ENCODE assay signal across 35 cellular contexts in genomic region chr1:169149555-169150286, GRCh38.
"Had no signal": no experiment of that assay in that cellular context is flagged by ENCODE, and none has a peak within 500 bp of the region (broad histone marks: within the 10 kb centered on the region; RNA-seq: fewer than 3 reads in every experiment).

No MANE protein-coding gene starts in this region.

- H3K36me3 ChIP-seq: adrenal gland, ascending aorta, cardiac muscle cell, gastroesophageal sphincter, pancreas, prostate gland, sigmoid colon, thyroid gland, upper lobe of left lung, vagina, WERI-Rb-1 had no signal

- H3K27me3 ChIP-seq: adrenal gland, ascending aorta, cardiac muscle cell, gastroesophageal sphincter, pancreas, sigmoid colon, stomach, thyroid gland, upper lobe of left lung, vagina had no signal

- H3K4me3 Mint-ChIP-seq: activated naive CD8-positive, alpha-beta T cell; brain; effector memory CD8-positive, alpha-beta T cell; naive thymus-derived CD4-positive, alpha-beta T cell; neural crest cell; stimulated activated naive B cell treated with anti-CD40 and anti-IgM and Interleukin-4, amounts not matched to agents 10 μg/mL and 1 μg/mL and 100 μg/mL, for 72 hours had no signal

- H3K4me2 ChIP-seq: smooth muscle cell had no signal

- H3K4me1 ChIP-seq: ascending aorta, gastroesophageal sphincter, prostate gland, thyroid gland, upper lobe of left lung, vagina had no signal

- DNase-seq: activated CD4-positive, alpha-beta T cell treated with anti-CD3 and anti-CD28 coated beads for 48 hours; activated CD4-positive, alpha-beta T cell treated with anti-CD3 and anti-CD28 coated beads, Interleukin-2, amount 50 U/mL, for 48 hours; activated CD8-positive, alpha-beta memory T cell treated with anti-CD3 and anti-CD28 coated beads for 24 hours; activated effector memory CD4-positive, alpha-beta T cell treated with Interleukin-2 at 50 U/mL for 16 hours; activated naive CD4-positive, alpha-beta T cell treated with Interleukin-2 at 50 U/mL for 16 hours; adrenal gland; cerebellar nuclear complex; effector memory CD8-positive, alpha-beta T cell; erythroblast; hippocampal formation; kidney; left colon; midbrain; naive thymus-derived CD4-positive, alpha-beta T cell; nucleus accumbens; pancreas; retina; sigmoid colon; stimulated activated CD4-positive, alpha-beta T cell treated with anti-CD3 and anti-CD28 coated beads, Interleukin-1b, Interleukin-23, amount 100 ng/mL, for 48 hours; stimulated activated naive B cell treated with anti-CD40 and anti-IgM and Interleukin-4, amounts not matched to agents 10 μg/mL and 1 μg/mL and 100 μg/mL, for 72 hours; stomach; T1000; thyroid gland; upper lobe of left lung; WERI-Rb-1 had no signal

- H3K9me3 ChIP-seq: adrenal gland, ascending aorta, gastroesophageal sphincter, pancreas, prostate gland, sigmoid colon, stomach, thyroid gland, upper lobe of left lung, vagina had no signal

- H3K27ac ChIP-seq: adrenal gland, ascending aorta, cardiac muscle cell, coronary artery, gastroesophageal sphincter, prostate gland, sigmoid colon, thyroid gland, upper lobe of left lung, vagina, WERI-Rb-1 had no signal

- H3K36me3 Mint-ChIP-seq: brain had no signal

- H3K9me3 Mint-ChIP-seq: brain; effector memory CD8-positive, alpha-beta T cell; naive thymus-derived CD4-positive, alpha-beta T cell; neural crest cell; stimulated activated naive B cell treated with anti-CD40 and anti-IgM and Interleukin-4, amounts not matched to agents 10 μg/mL and 1 μg/mL and 100 μg/mL, for 72 hours had no signal

- H3K4me1 Mint-ChIP-seq: brain; naive thymus-derived CD4-positive, alpha-beta T cell; stimulated activated naive B cell treated with anti-CD40 and anti-IgM and Interleukin-4, amounts not matched to agents 10 μg/mL and 1 μg/mL and 100 μg/mL, for 72 hours had no signal

- H3K4me3 ChIP-seq: adrenal gland, ascending aorta, cardiac muscle cell, coronary artery, gastroesophageal sphincter, pancreas, prostate gland, sigmoid colon, smooth muscle cell, stomach, thyroid gland, upper lobe of left lung, vagina had no signal

- FAIRE-seq: kidney, pancreas had no signal

- H3K27ac Mint-ChIP-seq: activated naive CD8-positive, alpha-beta T cell; brain; naive thymus-derived CD4-positive, alpha-beta T cell; stimulated activated naive B cell treated with anti-CD40 and anti-IgM and Interleukin-4, amounts not matched to agents 10 μg/mL and 1 μg/mL and 100 μg/mL, for 72 hours had no signal

- H3K27me3 Mint-ChIP-seq: activated naive CD8-positive, alpha-beta T cell; brain; effector memory CD8-positive, alpha-beta T cell; naive thymus-derived CD4-positive, alpha-beta T cell; stimulated activated naive B cell treated with anti-CD40 and anti-IgM and Interleukin-4, amounts not matched to agents 10 μg/mL and 1 μg/mL and 100 μg/mL, for 72 hours had no signal
